Comparison of ENCODE assay signal across 8 cellular contexts in the genomic region with DNA sequence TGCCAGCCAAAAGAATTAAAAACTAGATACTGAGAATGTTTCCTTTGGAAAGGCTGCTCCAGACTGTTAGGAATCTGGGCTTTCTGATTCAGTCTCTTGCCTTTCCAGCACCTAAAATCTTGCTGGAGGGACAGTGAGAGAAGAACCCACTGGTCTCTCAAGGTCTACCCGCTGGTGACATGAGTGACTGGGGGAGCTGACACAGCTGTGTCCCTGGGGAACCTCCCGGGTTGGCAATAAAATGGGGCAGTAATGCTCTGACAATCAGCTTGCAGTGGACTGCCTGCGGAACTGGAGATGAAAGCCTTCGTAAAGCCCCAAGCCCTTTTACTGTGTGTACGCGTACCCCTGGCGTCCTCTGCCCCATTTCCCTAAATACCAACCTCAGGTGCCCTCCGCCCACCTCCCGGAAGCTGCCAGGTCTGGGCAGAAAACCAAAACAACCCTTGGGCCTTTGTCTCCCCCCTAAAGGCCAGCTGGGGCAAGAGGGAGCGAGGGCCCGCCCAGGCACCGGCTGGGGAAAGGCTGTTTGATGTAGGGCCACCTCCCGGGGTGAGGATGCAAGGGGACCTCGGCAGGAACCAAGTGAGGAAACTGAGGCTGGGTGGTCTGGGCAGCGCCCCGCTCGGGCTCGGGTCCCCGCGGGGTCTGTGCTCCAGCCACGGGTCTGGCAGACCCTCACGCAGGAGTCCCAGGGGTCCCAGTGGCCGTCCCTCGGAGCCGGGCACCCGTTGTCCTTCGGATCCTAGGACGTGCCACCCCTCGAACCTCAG. TPM values are rescaled to one million over a fixed set of nuclear protein-coding genes. Genes with fewer than 3 reads are reported as not detected.
DNase-seq lines count a peak whose midpoint lies in the region; ATAC-seq, FAIRE-seq and TF ChIP-seq lines count a peak whose summit lies in the region.

No MANE protein-coding gene starts in this region.

- no peak overlapping the region for H2AFZ ChIP-seq in H1 (ENCODE audit: low read length)

- TF ChIP-seq CTCF in A673 (conservative IDR thresholded peaks at IDR 0.05; ENCODE audit: low read depth, low read length) (no peak), VCaP (conservative IDR thresholded peaks at IDR 0.05) (no peak), H1 (IDR thresholded peaks at IDR 0.05; ENCODE audit: control extremely low read depth in 1 of 3, insufficient read depth in 1 of 3, low read depth in 1 of 3, low read length in 3 of 3) (no peak), nephron progenitor cell (IDR thresholded peaks at IDR 0.05) (no peak)

- no peak for TF ChIP-seq EP300 in H1 (IDR thresholded peaks at IDR 0.05; ENCODE audit: borderline replicate concordance in 1 of 2, low read depth in 2 of 2, low read length in 2 of 2)

- H3K4me1 ChIP-seq in A673 (ENCODE audit: insufficient read depth, low read length, poor library complexity, severe bottlenecking) (peaks cover 19% of the 10 kb centered on the region), HAP-1 (peaks cover 20% of the 10 kb centered on the region), H1 (replicated peaks in 1 of 4; ENCODE audit: control insufficient read depth in 3 of 4, insufficient read depth in 4 of 4, low read length in 3 of 4) (peaks cover 0 to 19% (median 9%) of the 10 kb centered on the region in 4 experiments; a peak in 6 of 7 replicates)

- no peak overlapping the region for H2BK12ac ChIP-seq in H1 (ENCODE audit: low read depth, low read length)

- H2BK20ac ChIP-seq in H1 (ENCODE audit: low read length), result no peak overlapping the region

- TF ChIP-seq RAD21 in H1 (IDR thresholded peaks at IDR 0.05 in 1 of 2, conservative IDR thresholded peaks at IDR 0.05 in 1 of 2; ENCODE audit: low read depth in 2 of 2, low read length in 2 of 2), result no peak

- no peak overlapping the region for H2AK5ac ChIP-seq in H1 (ENCODE audit: low read depth, low read length)

- in situ Hi-C loops in HAP-1 (cut with MboI; ENCODE audit: low sequenced_read_pairs), result loop anchor here (25.0 kb wide), 1 partner anchor 356 kb away; no protein-coding TSS in a partner anchor

- H3K4ac ChIP-seq in H1 (replicated peaks; ENCODE audit: insufficient read length, low read depth, low read length), result peak overlapping the region; percentile 21

- peak overlapping the region; percentile 96 for H4K8ac ChIP-seq in H1 (ENCODE audit: extremely low read depth, insufficient read depth, low read length)

- no peak overlapping the region for H4K5ac ChIP-seq in H1 (ENCODE audit: insufficient read length, low read depth, low read length)

- H3K9me3 ChIP-seq in A673 (ENCODE audit: low read depth, low read length, poor library complexity, severe bottlenecking), result no peaks in the 10 kb centered on the region
- H3K9me3 ChIP-seq in HAP-1, result no peaks in the 10 kb centered on the region
- H3K9me3 ChIP-seq in H1 (ENCODE audit: insufficient read depth in 2 of 2, low read depth in 1 of 2, low read length in 1 of 2), result no peaks in the 10 kb centered on the region

- BruUV-seq in A673 (replicated peaks; lab: Mats Ljungman, UMichigan), result no TSS peak

- H3K27ac Mint-ChIP-seq in nephron progenitor cell, result no peak overlapping the region

- DNase-seq in A673 (ENCODE audit: low spot score) (no peak), HAP-1 (ENCODE audit: low spot score in 2 of 2) (peak in 1 of 2 experiments; percentile 43), H1 (ENCODE audit: low read depth in 1 of 2, low spot score in 2 of 2) (no peak), nephron progenitor cell (peak; percentile 36), inferior parietal cortex (ENCODE audit: extremely low spot score) (no peak), NOMO-1 treated with dmso at 0.1 percent for 144 hours (lab: John Stamatoyannopoulos, UW; ENCODE audit: unreplicated experiment) (no peak)

- intact Hi-C loops in A673 (cut with micrococcal nuclease; ENCODE audit: unreplicated experiment), result no loop called here

- H3K36me3 ChIP-seq in A673 (ENCODE audit: insufficient read depth, low read length, poor library complexity, severe bottlenecking), result peaks cover 9% of the 10 kb centered on the region
- peaks cover 32% of the 10 kb centered on the region for H3K36me3 ChIP-seq in HAP-1 (replicated peaks)
- H3K36me3 ChIP-seq in H1 (ENCODE audit: control insufficient read depth in 2 of 4, insufficient read depth in 4 of 4, low read length in 3 of 4), result peaks cover 0 to 14% (median 2%) of the 10 kb centered on the region in 4 experiments; a peak in 3 of 8 replicates

- peak overlapping the region; percentile 96 for H2BK5ac ChIP-seq in H1 (ENCODE audit: low read depth, low read length)

- H3K9me3 Mint-ChIP-seq in nephron progenitor cell, result no peaks in the 10 kb centered on the region

- 0 out of 3 replicates have a peak, but pooled peaks of 1 of the 2 experiments have one; percentile 19 for TF ChIP-seq POLR2A in H1 (IDR thresholded peaks at IDR 0.05; ENCODE audit: control extremely low read depth in 1 of 2, low read depth in 2 of 2, low read length in 2 of 2)

- no peak overlapping the region for H2BK15ac ChIP-seq in H1 (ENCODE audit: low read length)

- peak overlapping the region; percentile 67 for H3K56ac ChIP-seq in H1 (replicated peaks; ENCODE audit: insufficient read length, low read depth, low read length)

- H4K20me1 ChIP-seq in H1 (replicated peaks in 1 of 2; ENCODE audit: control insufficient read depth in 1 of 2, insufficient read depth in 2 of 2, low read length in 2 of 2), result peaks cover 17% of the 10 kb centered on the region in 2 experiments

- H3K9ac ChIP-seq in H1 (replicated peaks in 1 of 4; ENCODE audit: extremely low read depth in 1 of 4, low read depth in 3 of 4, low read length in 3 of 4), result peak overlapping the region; percentile 58 to 89 (median 84)

- no peak for ATAC-seq in GM19328 (IDR thresholded peaks at IDR 0.05; ENCODE audit: unreplicated experiment)

- H3K79me2 ChIP-seq in H1 (ENCODE audit: control insufficient read depth in 1 of 2, insufficient read depth in 2 of 2, low read length in 2 of 2), result peaks cover 21 to 51% of the 10 kb centered on the region in 2 experiments

- H3K14ac ChIP-seq in H1 (ENCODE audit: insufficient read length), result no peak overlapping the region

- CTCF ChIA-PET in A673 (lab: Charles Lee), result no interaction called here
- CTCF ChIA-PET in H1 (lab: Charles Lee; ENCODE audit: partially characterized antibody), result interaction anchor here (1.0 to 3.9 kb wide), 3 partner anchors 11 to 35 kb away, joined by 4 to 12 read pairs (median 5); no protein-coding TSS in a partner anchor

- H2BK120ac ChIP-seq in H1 (replicated peaks; ENCODE audit: low read depth, low read length), result no peak overlapping the region

- peak overlapping the region; percentile 91 for H4K91ac ChIP-seq in H1 (replicated peaks; ENCODE audit: insufficient read length, low read length)

- H3K4me2 ChIP-seq in H1 (ENCODE audit: insufficient read depth in 1 of 2, low read depth in 2 of 2, low read length in 2 of 2), result peak overlapping the region; percentile 53 to 86

- 8% methylated on average over 23 of the region's 29 CpGs; no CpG with 5 or more reads in 1 of the 2 experiments for WGBS in H1 (ENCODE audit: extremely low coverage in 1 of 2, insufficient coverage in 1 of 2, insufficient read length in 1 of 2, insufficient replicate concordance in 2 of 2, low coverage in 1 of 2, low lambda C conversion rate in 2 of 2, missing lambda C conversion rate in 1 of 2), 2 experiments

- POLR2A ChIA-PET in A673 (lab: Charles Lee; ENCODE audit: low non-redundant PET), result no interaction called here
- POLR2A ChIA-PET in H1 (lab: Charles Lee; ENCODE audit: partially characterized antibody), result interaction anchor here (0.6 to 3.7 kb wide), 19 partner anchors 9 to 322 kb away, joined by 3 to 32 read pairs (median 4); a partner anchor contains a TSS

- peak overlapping the region; percentile 71; the same call in 1 of the 2 replicates for H3K18ac ChIP-seq in H1 (ENCODE audit: extremely low read depth, low read length)

- peaks cover 6% of the 10 kb centered on the region; the same call in 1 of the 2 replicates for H3K23me2 ChIP-seq in H1 (ENCODE audit: low read depth, low read length)

- H3K4me3 Mint-ChIP-seq in nephron progenitor cell, result peak overlapping the region; percentile 91

- H3K27ac ChIP-seq in A673 (ENCODE audit: low read depth, low read length, poor library complexity, severe bottlenecking), result peak overlapping the region; percentile 99
- H3K27ac ChIP-seq in VCaP, result peak overlapping the region; percentile 76
- H3K27ac ChIP-seq in H1 (ENCODE audit: low read depth, low read length), result peak overlapping the region; percentile 62

- H3K23ac ChIP-seq in H1 (ENCODE audit: insufficient read length), result no peak overlapping the region

- peaks cover 10% of the 10 kb centered on the region for H3K27me3 Mint-ChIP-seq in nephron progenitor cell (ENCODE audit: low read depth, poor library complexity)

- FAIRE-seq in H1 (lab: Jason Lieb, UNC), result no peak

- H3K79me1 ChIP-seq in H1 (ENCODE audit: low read depth, low read length), result peaks cover 15% of the 10 kb centered on the region

- no peaks in the 10 kb centered on the region for H3K27me3 ChIP-seq in A673 (replicated peaks; ENCODE audit: insufficient read depth, low read depth, low read length, poor library complexity)
- H3K27me3 ChIP-seq in HAP-1 (ENCODE audit: low read depth), result no peaks in the 10 kb centered on the region
- no peaks in the 10 kb centered on the region for H3K27me3 ChIP-seq in H1 (replicated peaks in 1 of 4; ENCODE audit: control insufficient read depth in 3 of 4, extremely low read depth in 1 of 4, insufficient read depth in 3 of 4, low read length in 3 of 4)

- H3K36me3 Mint-ChIP-seq in nephron progenitor cell (ENCODE audit: low read depth), result peaks cover 7% of the 10 kb centered on the region

- peak overlapping the region; percentile 100 for H3K4me3 ChIP-seq in A673 (ENCODE audit: low read depth, low read length, poor library complexity, severe bottlenecking)
- H3K4me3 ChIP-seq in HAP-1, result peak overlapping the region; percentile 100
- H3K4me3 ChIP-seq in H1 (ENCODE audit: extremely low read depth in 1 of 4, insufficient read depth in 2 of 4, low read depth in 3 of 4, low read length in 4 of 4), result peak overlapping the region; percentile 80 to 96 (median 87)

- H3K4me1 Mint-ChIP-seq in nephron progenitor cell, result peaks cover 52% of the 10 kb centered on the region

TF ChIP-seq in H1, 55 proteins besides CTCF, POLR2A, EP300 and RAD21 (continues in another document):
- TF ChIP-seq BACH1 (IDR thresholded peaks at IDR 0.05; ENCODE audit: low read length), result no peak
- TF ChIP-seq MAFK (IDR thresholded peaks at IDR 0.05; ENCODE audit: low read depth, low read length), result no peak
- TF ChIP-seq CEBPB (IDR thresholded peaks at IDR 0.05; ENCODE audit: low read depth, low read length), result no peak
- TF ChIP-seq SIRT6 (IDR thresholded peaks at IDR 0.05; ENCODE audit: low read length), result no peak

RNA-seq across cellular contexts. Expression of a gene that starts 0.7 kb away (rescaled TPM):
- 76.4 and 106 TPM in 2 replicates for total RNA-seq in A673 (2021)
- total RNA-seq in H1 (2021; fragmentation: NEBNext Ultra II Directional; extraction: Animal tissue kit (Norgen Biotek cat#: 25700)), result 89.4 and 100 TPM in 2 replicates
- polyA plus RNA-seq in H1 (2011; rRNA removed), result 44.1 and 52.2 TPM in 2 replicates
- polyA plus RNA-seq in H1 (2011; cell fraction: cytosol; rRNA removed), result 80.1 TPM
- 153 TPM for polyA plus RNA-seq in H1 (2011; cell fraction: nucleus; rRNA removed)
- 66.9 to 85.6 TPM (median 81.2 TPM) in 4 replicates for polyA plus RNA-seq in H1 (2012, experiment 1 of 2)
- 40.9 TPM for polyA plus RNA-seq in H1 (2012, experiment 2 of 2)
- polyA plus RNA-seq in H1 (2013, experiment 1 of 2), result 50.9 TPM
- 47.6 TPM for polyA plus RNA-seq in H1 (2013, experiment 2 of 2)
- polyA minus RNA-seq in H1 (2011; rRNA and poly(A)+ RNA removed), result 61.8 and 68.1 TPM in 2 replicates
- 33.2 TPM for polyA minus RNA-seq in H1 (2011; cell fraction: cytosol; rRNA and poly(A)+ RNA removed)
- polyA minus RNA-seq in H1 (2011; cell fraction: nucleus; rRNA and poly(A)+ RNA removed), result 83.4 TPM
